13 cellular contexts compared by ENCODE assay signal in the genomic region with DNA sequence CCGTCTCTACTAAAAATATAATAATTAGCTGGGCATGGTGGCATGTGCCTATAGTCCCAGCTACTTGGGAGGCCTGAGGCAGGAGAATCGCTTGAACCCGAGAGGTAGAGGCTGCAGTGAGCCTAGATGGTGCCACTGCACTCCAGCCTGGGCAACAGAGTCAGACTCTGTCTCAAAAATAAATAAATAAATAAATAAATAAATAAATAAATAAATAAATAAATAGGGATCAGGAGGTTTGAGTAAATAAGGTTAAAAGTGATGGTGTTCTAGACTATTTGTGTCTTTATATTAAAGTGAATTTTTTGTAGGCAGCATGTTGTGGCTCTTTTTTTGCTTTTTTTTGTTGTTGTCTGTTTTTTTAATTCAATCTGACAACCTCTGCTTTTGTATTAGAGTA. TPM values are rescaled to one million over a fixed set of nuclear protein-coding genes. Genes with fewer than 3 reads are reported as not detected.
"Had no signal": no experiment of that assay in that cellular context is flagged by ENCODE, and none has a peak within 500 bp of the region (broad histone marks: within the 10 kb centered on the region; RNA-seq: fewer than 3 reads in every experiment).

No MANE protein-coding gene starts in this region.

RNA-seq across cellular contexts. Expression of a gene that starts 17.0 kb away (rescaled TPM):
- total RNA-seq: stomach, subcutaneous adipose tissue, suprapubic skin, temporal lobe, thoracic aorta, thyroid gland, tibial nerve, transverse colon, upper lobe of left lung, upper lobe of right lung, ureter, uterus, vagina had no signal
- polyA plus RNA-seq: stomach had no signal
